In genomic region chr15:65530318-65531111, GRCh38 we compare ENCODE assay signal across 8 cellular contexts. TPM values are rescaled to one million over a fixed set of nuclear protein-coding genes. Genes with fewer than 3 reads are reported as not detected.
DNase-seq lines count a peak whose midpoint lies in the region; ATAC-seq and TF ChIP-seq lines count a peak whose summit lies in the region.

Gene HACD3 (plus strand): TSS chr15:65530463. CDS start chr15:65530632, 169 bp downstream.

- H3K27me3 ChIP-seq in AG04450 (ENCODE audit: control insufficient read depth, insufficient read depth, low read length) (no peaks in the 10 kb centered on the region), layer of hippocampus (ENCODE audit: control insufficient read depth, insufficient read depth, low read length) (no peaks in the 10 kb centered on the region)

- CTCF ChIA-PET in AG04450 (lab: Charles Lee), result interaction anchor here (0.7 to 1.9 kb wide), 3 partner anchors 12 to 80 kb away, joined by 3 to 6 read pairs (median 4); partner anchors contain the start of genes DPP8 and INTS14

- no peaks in the 10 kb centered on the region; the same call in 1 of the 2 replicates for H3K9me3 ChIP-seq in AG04450 (ENCODE audit: control insufficient read depth, insufficient read depth, low read length)

- POLR2A ChIA-PET in AG04450 (lab: Yijun Ruan, JAX), result interaction anchor here (0.8 to 1.8 kb wide), 5 partner anchors 14 to 226 kb away, joined by 3 to 15 read pairs (median 3); partner anchors contain the start of genes DPP8 and RNU5B-1

- TF ChIP-seq CTCF in AG04450 (IDR thresholded peaks at IDR 0.05; ENCODE audit: low read depth, low read length), result no peak

- peak within 1 kb of the TSS; percentile 92 for H3K4me3 ChIP-seq in AG04450 (ENCODE audit: low read depth, low read length)

- ATAC-seq in GM19023 (IDR thresholded peaks at IDR 0.05; ENCODE audit: unreplicated experiment), result peak; percentile 86
- peak; percentile 51 for ATAC-seq in HG03378 (IDR thresholded peaks at IDR 0.05; ENCODE audit: unreplicated experiment)

- no peak for DNase-seq in AG04450 (ENCODE audit: low read depth, low spot score)
- peak; percentile 48 for DNase-seq in NCI-H510A treated with DMSO at 0.1 percent for 48 hours (lab: John Stamatoyannopoulos, UW)
- peak; percentile 89 to 90 for DNase-seq in activated CD4-positive, alpha-beta T cell treated with anti-CD3 and anti-CD28 coated beads for 4 hours
- peak; percentile 87 to 96 for DNase-seq in stimulated activated CD4-positive, alpha-beta T cell treated with anti-CD3 and anti-CD28 coated beads, Interleukin-1b, Interleukin-23, amount 100 ng/mL, for 4 hours (ENCODE audit: low read depth in 2 of 2)

- H3K27ac ChIP-seq in AG04450 (ENCODE audit: low read depth, low read length), result peak within 1 kb of the TSS; percentile 52
- H3K27ac ChIP-seq in cingulate gyrus (ENCODE audit: low read depth, low read length), result peak within 1 kb of the TSS; percentile 60
- H3K27ac ChIP-seq in layer of hippocampus (ENCODE audit: low read depth, low read length), result peak within 1 kb of the TSS; percentile 80

RNA-seq across cellular contexts. Expression of gene HACD3, which starts in this region (rescaled TPM):
- polyA plus RNA-seq in AG04450 (2011; rRNA removed), result 104 and 130 TPM in 2 replicates
- polyA minus RNA-seq in AG04450 (2011; rRNA and poly(A)+ RNA removed), result 50.9 and 65.4 TPM in 2 replicates
